ENCODE assay signal across 8 cellular contexts in the genomic region with DNA sequence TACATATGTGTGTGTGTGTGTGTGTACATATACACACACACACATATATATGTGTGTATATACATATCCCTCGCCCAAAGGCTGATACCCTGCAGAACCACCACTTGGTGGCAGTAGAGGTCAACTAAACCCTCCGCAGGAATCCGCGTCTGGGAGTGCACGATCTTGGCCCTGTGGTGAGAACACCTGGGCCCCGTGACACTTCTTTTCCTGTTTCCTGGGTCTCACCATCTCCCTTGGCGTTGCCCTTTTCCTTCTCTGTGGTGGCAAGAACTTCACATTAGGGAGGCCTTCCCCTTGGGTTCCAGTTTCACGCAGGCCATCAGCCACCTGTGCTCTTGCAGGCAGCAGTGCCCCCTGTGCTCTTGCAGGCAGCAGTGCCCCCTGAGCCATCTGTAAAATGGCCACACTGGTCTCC. TPM values are rescaled to one million over a fixed set of nuclear protein-coding genes. Genes with fewer than 3 reads are reported as not detected.
A peak's percentile ranks its signal among the peaks of the same experiment; 100 is the strongest.
DNase-seq lines count a peak whose midpoint lies in the region; ATAC-seq and TF ChIP-seq lines count a peak whose summit lies in the region.
"Had no signal": no experiment of that assay in that cellular context is flagged by ENCODE, and none has a peak within 500 bp of the region (broad histone marks: within the 10 kb centered on the region; RNA-seq: fewer than 3 reads in every experiment).

No MANE protein-coding gene starts in this region.

- H3K9me2 ChIP-seq in SK-N-SH = no peaks in the 10 kb centered on the region

- H3K27ac ChIP-seq in HEK293 (ENCODE audit: extremely low read depth, low read depth, low read length) (no peak overlapping the region), SK-N-SH (ENCODE audit: low read depth in 2 of 2, low read length in 1 of 2) (no peak overlapping the region), right cardiac atrium (ENCODE audit: low read length) (no peak overlapping the region), gastrocnemius medialis (no peak overlapping the region)

- no peak overlapping the region for H3K9ac ChIP-seq in SK-N-SH

- H3K79me2 ChIP-seq in SK-N-SH (ENCODE audit: insufficient read depth) = no peaks in the 10 kb centered on the region

- POLR2A ChIA-PET in HEK293 (lab: Yijun Ruan, JAX) (no interaction called here), SK-N-SH (lab: Yijun Ruan, JAX) (no interaction called here)

- peak; percentile 80 to 89 for ATAC-seq in right cardiac atrium
- ATAC-seq in gastrocnemius medialis = peak; percentile 87 to 94

- H3K9me3 ChIP-seq in HEK293 (ENCODE audit: control insufficient read depth, insufficient read depth, low read depth, low read length) = no peaks in the 10 kb centered on the region
- H3K9me3 ChIP-seq in MG63 = no peaks in the 10 kb centered on the region
- no peaks in the 10 kb centered on the region for H3K9me3 ChIP-seq in SK-N-SH
- H3K9me3 ChIP-seq in right cardiac atrium (ENCODE audit: control insufficient read depth, low read length) = no peaks in the 10 kb centered on the region
- no peaks in the 10 kb centered on the region for H3K9me3 ChIP-seq in gastrocnemius medialis

- 13% methylated on average over 8 of the region's 8 CpGs for whole genome bisulfite sequencing in SK-N-SH (ENCODE audit: low lambda C conversion rate)
- 11% methylated on average over 8 of the region's 8 CpGs for WGBS in right cardiac atrium

- DNase-seq in MG63 = peak; percentile 69
- peak; percentile 78 for DNase-seq in SK-N-SH
- DNase-seq in activated naive CD8-positive, alpha-beta T cell treated with anti-CD3 and anti-CD28 coated beads, Interleukin-2, amount 50 U/mL, for 16 hours (ENCODE audit: low read depth, low spot score) = peak; percentile 15
- peak; percentile 42 to 56 (median 56) for DNase-seq in right cardiac atrium
- DNase-seq in gastrocnemius medialis = peak; percentile 27 to 31

- H3K4me3 ChIP-seq in HEK293 (ENCODE audit: low read depth, low read length) = no peak overlapping the region
- H3K4me3 ChIP-seq in MG63 = no peak overlapping the region
- H3K4me3 ChIP-seq in SK-N-SH (ENCODE audit: low read depth in 2 of 2, low read length in 1 of 2) = 0 out of 4 replicates have a peak overlapping the region, but pooled peaks of 1 of the 2 experiments have one; percentile 3
- H3K4me3 ChIP-seq in right cardiac atrium (ENCODE audit: low read length) = no peak overlapping the region
- no peak overlapping the region for H3K4me3 ChIP-seq in gastrocnemius medialis

- no peak for TF ChIP-seq POLR2A in gastrocnemius medialis (IDR thresholded peaks at IDR 0.05)

- intact Hi-C loops in right cardiac atrium (cut with DNase I) = loop anchor here in 3 of 4 donors (2.0 to 5.0 kb wide), 2 partner anchors 323 to 325 kb away; no protein-coding TSS in a partner anchor
- intact Hi-C loops in gastrocnemius medialis (cut with DNase I; ENCODE audit: low total_unique reads) = loop anchor here (1.0 to 5.0 kb wide), 3 partner anchors 175 to 325 kb away; no protein-coding TSS in a partner anchor

- H3K4me1 ChIP-seq in HEK293 (ENCODE audit: control insufficient read depth, insufficient read depth, low read length) = peaks cover 12% of the 10 kb centered on the region
- peaks cover 0 to 5% of the 10 kb centered on the region in 2 experiments; a peak in 1 of 4 replicates for H3K4me1 ChIP-seq in SK-N-SH (ENCODE audit: control insufficient read depth in 1 of 2, insufficient read depth in 2 of 2, low read depth in 1 of 2, low read length in 1 of 2)
- peaks cover 6% of the 10 kb centered on the region for H3K4me1 ChIP-seq in right cardiac atrium (ENCODE audit: control insufficient read depth, insufficient read depth, low read length)
- no peaks in the 10 kb centered on the region for H3K4me1 ChIP-seq in gastrocnemius medialis

- H3K27me3 ChIP-seq in MG63 = no peaks in the 10 kb centered on the region; the same call in 1 of the 2 replicates
- no peaks in the 10 kb centered on the region for H3K27me3 ChIP-seq in SK-N-SH (ENCODE audit: insufficient read depth)
- H3K27me3 ChIP-seq in right cardiac atrium (ENCODE audit: control insufficient read depth, insufficient read depth) = no peaks in the 10 kb centered on the region
- H3K27me3 ChIP-seq in gastrocnemius medialis = no peaks in the 10 kb centered on the region

- H2AFZ ChIP-seq in SK-N-SH (ENCODE audit: low read depth) = no peak overlapping the region

- in situ Hi-C loops in gastrocnemius medialis (cut with MboI; ENCODE audit: low sequenced_read_pairs in 4 of 4) = loop anchor here (5.0 to 10.0 kb wide), 3 partner anchors 197 to 327 kb away; no protein-coding TSS in a partner anchor

- TF ChIP-seq EP300 in SK-N-SH (IDR thresholded peaks at IDR 0.05; ENCODE audit: borderline replicate concordance in 1 of 2, low read depth in 1 of 2, low read length in 1 of 2) = no peak

- no peaks in the 10 kb centered on the region for H3F3A ChIP-seq in SK-N-SH (replicated peaks; ENCODE audit: insufficient read depth)

- CTCF ChIA-PET in HEK293 (lab: Yijun Ruan, JAX) = interaction anchor here (0.6 to 8.1 kb wide), 17 partner anchors 9 to 328 kb away, joined by 3 to 66 read pairs (median 4); no protein-coding TSS in a partner anchor
- CTCF ChIA-PET in SK-N-SH (lab: Yijun Ruan, JAX) = interaction anchor here (1.0 to 10.7 kb wide), 17 partner anchors 9 to 927 kb away, joined by 3 to 104 read pairs (median 5); a partner anchor contains a TSS

- peak; percentile 95 for TF ChIP-seq RAD21 in SK-N-SH (IDR thresholded peaks at IDR 0.05; ENCODE audit: low read length)

- 0 out of 2 replicates have a peak overlapping the region, but pooled peaks have one; percentile 8 for H3K4me2 ChIP-seq in SK-N-SH

- TF ChIP-seq CTCF in GM12874 (IDR thresholded peaks at IDR 0.05; ENCODE audit: insufficient read depth, low read depth, low read length) (peak; percentile 69), HEK293 (tag by site-specific recombination; IDR thresholded peaks at IDR 0.05) (peak; percentile 88), SK-N-SH (IDR thresholded peaks at IDR 0.05) (peak; percentile 95), gastrocnemius medialis (IDR thresholded peaks at IDR 0.05 in 4 of 5, conservative IDR thresholded peaks at IDR 0.05 in 1 of 5) (peak; percentile 69 to 83 (median 77))

- H4K20me1 ChIP-seq in SK-N-SH (ENCODE audit: insufficient read depth) = no peaks in the 10 kb centered on the region

- H3K36me3 ChIP-seq in HEK293 (ENCODE audit: control insufficient read depth in 2 of 2, insufficient read depth in 1 of 2, low read length in 2 of 2) (no peaks in the 10 kb centered on the region), MG63 (no peaks in the 10 kb centered on the region), SK-N-SH (replicated peaks in 1 of 2; ENCODE audit: control insufficient read depth in 1 of 2, insufficient read depth in 2 of 2, low read length in 1 of 2) (no peaks in the 10 kb centered on the region), gastrocnemius medialis (no peaks in the 10 kb centered on the region)

TF ChIP-seq in HEK293, 187 proteins besides CTCF, POLR2A, EP300 and RAD21 (continues in another document):
- TF ChIP-seq ZNF423 (tag by site-specific recombination; IDR thresholded peaks at IDR 0.05) = no peak
- 0 out of 2 replicates have a peak, but pooled peaks have one; percentile 21 for TF ChIP-seq GLIS2 (tag by site-specific recombination; IDR thresholded peaks at IDR 0.05)
- 0 out of 2 replicates have a peak, but pooled peaks have one; percentile 12 for TF ChIP-seq ZNF335 (tag by site-specific recombination; conservative IDR thresholded peaks at IDR 0.05)
- TF ChIP-seq ZBTB48 (tag by site-specific recombination; IDR thresholded peaks at IDR 0.05) = no peak
- TF ChIP-seq, protein P1, sequence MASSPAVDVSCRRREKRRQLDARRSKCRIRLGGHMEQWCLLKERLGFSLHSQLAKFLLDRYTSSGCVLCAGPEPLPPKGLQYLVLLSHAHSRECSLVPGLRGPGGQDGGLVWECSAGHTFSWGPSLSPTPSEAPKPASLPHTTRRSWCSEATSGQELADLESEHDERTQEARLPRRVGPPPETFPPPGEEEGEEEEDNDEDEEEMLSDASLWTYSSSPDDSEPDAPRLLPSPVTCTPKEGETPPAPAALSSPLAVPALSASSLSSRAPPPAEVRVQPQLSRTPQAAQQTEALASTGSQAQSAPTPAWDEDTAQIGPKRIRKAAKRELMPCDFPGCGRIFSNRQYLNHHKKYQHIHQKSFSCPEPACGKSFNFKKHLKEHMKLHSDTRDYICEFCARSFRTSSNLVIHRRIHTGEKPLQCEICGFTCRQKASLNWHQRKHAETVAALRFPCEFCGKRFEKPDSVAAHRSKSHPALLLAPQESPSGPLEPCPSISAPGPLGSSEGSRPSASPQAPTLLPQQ (tag by site-specific recombination; IDR thresholded peaks at IDR 0.05) = peak; percentile 24; the same call in 1 of the 2 replicates

TF ChIP-seq in SK-N-SH, 30 proteins besides CTCF, POLR2A, EP300 and RAD21:
- TF ChIP-seq, protein P2, sequence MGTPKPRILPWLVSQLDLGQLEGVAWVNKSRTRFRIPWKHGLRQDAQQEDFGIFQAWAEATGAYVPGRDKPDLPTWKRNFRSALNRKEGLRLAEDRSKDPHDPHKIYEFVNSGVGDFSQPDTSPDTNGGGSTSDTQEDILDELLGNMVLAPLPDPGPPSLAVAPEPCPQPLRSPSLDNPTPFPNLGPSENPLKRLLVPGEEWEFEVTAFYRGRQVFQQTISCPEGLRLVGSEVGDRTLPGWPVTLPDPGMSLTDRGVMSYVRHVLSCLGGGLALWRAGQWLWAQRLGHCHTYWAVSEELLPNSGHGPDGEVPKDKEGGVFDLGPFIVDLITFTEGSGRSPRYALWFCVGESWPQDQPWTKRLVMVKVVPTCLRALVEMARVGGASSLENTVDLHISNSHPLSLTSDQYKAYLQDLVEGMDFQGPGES (IDR thresholded peaks at IDR 0.05; ENCODE audit: low read depth, low read length) = no peak
- peak; percentile 89 for TF ChIP-seq SMC3 (IDR thresholded peaks at IDR 0.05; ENCODE audit: low read depth, low read length)
- TF ChIP-seq CHD2 (IDR thresholded peaks at IDR 0.05; ENCODE audit: low read length, partially characterized antibody) = peak; percentile 6
TF ChIP-seq in SK-N-SH: peak in this region for 2.

RNA-seq across cellular contexts. Expression of a gene that starts 8.2 kb away (rescaled TPM):
- not detected in 2 replicates for total RNA-seq in MG63 (2014; rRNA removed; shearing (Covaris generic); ENCODE audit: low replicate concordance)
- polyA plus RNA-seq in SK-N-SH (2012; rRNA removed) = not detected in 2 replicates
- not detected in 2 replicates for polyA plus RNA-seq in SK-N-SH (2012; cell fraction: cytosol; rRNA removed)
- 0.22 TPM in 1 of 2 replicates, not detected in the other for polyA plus RNA-seq in SK-N-SH (2012; cell fraction: nucleus; rRNA removed)
- total RNA-seq in right cardiac atrium = not detected
- polyA plus RNA-seq in right cardiac atrium = not detected
- not detected for total RNA-seq in gastrocnemius medialis
- total RNA-seq: urinary bladder had no signal
- polyA plus RNA-seq: urinary bladder had no signal

RNA-seq across cellular contexts. Expression of a gene that starts 53.0 kb away (rescaled TPM):
- not detected in 2 replicates for total RNA-seq in MG63 (2014; rRNA removed; shearing (Covaris generic); ENCODE audit: low replicate concordance)
- polyA plus RNA-seq in SK-N-SH (2012; rRNA removed) (0.18 and 0.23 TPM in 2 replicates), right cardiac atrium (0.25 TPM)
- 0.12 and 0.26 TPM in 2 replicates for polyA plus RNA-seq in SK-N-SH (2012; cell fraction: cytosol; rRNA removed)
- 0.21 and 0.59 TPM in 2 replicates for polyA plus RNA-seq in SK-N-SH (2012; cell fraction: nucleus; rRNA removed)
- total RNA-seq in right cardiac atrium (not detected), gastrocnemius medialis (1 to 10 TPM in 3 of 4 donors, under 1 TPM in 1; 0.56 to 5.2 (median 2.4) TPM)

Comparison
In these comparisons a context has a peak if more than half of its experiments do, and no peak if none do; other contexts are left out.
1. DNase-seq: peak in every context shown above with its lines; median percentile 78 in SK-N-SH; 69 in MG63; 56 in right cardiac atrium; 29 in gastrocnemius medialis; 15 in activated naive CD8-positive, alpha-beta T cell treated with anti-CD3 and anti-CD28 coated beads, Interleukin-2, amount 50 U/mL, for 16 hours.